ENCODE assay signal across 6 cellular contexts in genomic region chr17:41771389-41772206, GRCh38. TPM values are rescaled to one million over a fixed set of nuclear protein-coding genes. Genes with fewer than 3 reads are reported as not detected.
DNase-seq lines count a peak whose midpoint lies in the region; ATAC-seq and TF ChIP-seq lines count a peak whose summit lies in the region.
"Had no signal": no experiment of that assay in that cellular context is flagged by ENCODE, and none has a peak within 500 bp of the region (broad histone marks: within the 10 kb centered on the region; RNA-seq: fewer than 3 reads in every experiment).

No MANE protein-coding gene starts in this region.

- no peaks in the 10 kb centered on the region for H3K36me3 ChIP-seq in GM06990 (ENCODE audit: control insufficient read depth, insufficient read depth, low read length)

- TF ChIP-seq CTCF in GM06990 (IDR thresholded peaks at IDR 0.05; ENCODE audit: insufficient read depth, low read length, poor library complexity, severe bottlenecking), result no peak
- TF ChIP-seq CTCF in foreskin keratinocyte (conservative IDR thresholded peaks at IDR 0.05), result no peak

- peak overlapping the region; percentile 90 for H3K27ac ChIP-seq in foreskin keratinocyte

- no peak for DNase-seq in GM06990 (ENCODE audit: extremely low read depth, insufficient read length)
- no peak for DNase-seq in foreskin keratinocyte
- DNase-seq in T-helper 9 cell, result no peak
- DNase-seq: activated CD4-positive, alpha-beta T cell treated with anti-CD3 and anti-CD28 coated beads, Interleukin-2, amount 10 ng/mL, durations not matched to agents 7 days and 5 days had no signal

- H3K4me1 ChIP-seq in foreskin keratinocyte, result peaks cover 34% of the 10 kb centered on the region

- no peak for ATAC-seq in foreskin keratinocyte
- ATAC-seq in GM21737 (IDR thresholded peaks at IDR 0.05; ENCODE audit: unreplicated experiment), result no peak

- H3K27me3 ChIP-seq in GM06990 (replicated peaks; ENCODE audit: control insufficient read depth, insufficient read depth, low read length), result no peaks in the 10 kb centered on the region
- no peaks in the 10 kb centered on the region for H3K27me3 ChIP-seq in foreskin keratinocyte

- H3K4me3 ChIP-seq in GM06990 (replicated peaks; ENCODE audit: low read depth, low read length), result peak overlapping the region; percentile 53

RNA-seq across cellular contexts. Expression of gene JUP, which starts 14.9 kb away (rescaled TPM):
- total RNA-seq in foreskin keratinocyte, result 367 and 442 TPM in 2 replicates
- 299 and 341 TPM in 2 replicates for polyA plus RNA-seq in foreskin keratinocyte

RNA-seq across cellular contexts. Expression of gene HAP1, which starts 37.2 kb away (rescaled TPM):
- total RNA-seq in foreskin keratinocyte, result 0.56 and 0.82 TPM in 2 replicates
- polyA plus RNA-seq in foreskin keratinocyte, result 0.45 and 0.77 TPM in 2 replicates
- polyA plus RNA-seq: CD14-positive monocyte had no signal

RNA-seq across cellular contexts. Expression of gene P3H4, which starts 40.2 kb away (rescaled TPM):
- total RNA-seq in foreskin keratinocyte, result 8.8 and 13.7 TPM in 2 replicates
- 9.1 and 11.8 TPM in 2 replicates for polyA plus RNA-seq in foreskin keratinocyte

RNA-seq across cellular contexts. Expression of gene FKBP10, which starts 41.2 kb away (rescaled TPM):
- 8.0 and 10.5 TPM in 2 replicates for total RNA-seq in foreskin keratinocyte
- polyA plus RNA-seq in foreskin keratinocyte, result 8.8 and 10.9 TPM in 2 replicates
- polyA plus RNA-seq: CD14-positive monocyte had no signal

RNA-seq across cellular contexts. Expression of gene GAST, which starts 59.5 kb away (rescaled TPM):
- 0.37 and 0.42 TPM in 2 replicates for total RNA-seq in foreskin keratinocyte
- 0.62 and 0.78 TPM in 2 replicates for polyA plus RNA-seq in foreskin keratinocyte
- total RNA-seq: activated CD4-positive, alpha-beta T cell treated with anti-CD3 and anti-CD28 coated beads, Interleukin-2, amount 10 ng/mL, durations not matched to agents 7 days and 5 days had no signal
- polyA plus RNA-seq: CD14-positive monocyte had no signal
